In the genomic region with DNA sequence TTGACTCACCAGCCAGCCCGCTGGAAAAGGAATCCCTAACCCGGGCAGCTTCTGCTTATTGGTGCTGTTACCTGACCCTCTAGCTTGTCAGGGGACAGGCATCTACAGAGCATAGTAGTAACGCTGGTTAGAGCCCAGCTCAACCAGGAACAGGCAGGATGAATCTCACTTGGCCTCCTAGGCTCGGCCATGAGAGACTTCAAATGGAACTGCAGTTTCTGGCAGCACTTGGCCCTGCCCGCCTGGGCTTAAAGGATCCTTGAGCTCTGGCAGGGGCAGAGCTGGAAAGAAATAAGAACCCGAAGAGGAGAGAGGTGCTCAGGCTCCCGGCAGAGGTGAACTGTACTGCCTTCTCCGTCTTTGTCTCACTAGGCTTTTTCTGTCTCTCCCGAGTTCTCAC, we compare ENCODE assay signal across 1 cellular context.
TF ChIP-seq lines count a peak whose summit lies in the region.

No MANE protein-coding gene starts in this region.

TF ChIP-seq in SK-N-SH, 30 proteins besides CTCF, POLR2A, EP300 and RAD21 (continued from another document):
- TF ChIP-seq TCF12 (IDR thresholded peaks at IDR 0.05) (no peak), JUND (IDR thresholded peaks at IDR 0.05) (no peak), TEAD4 (IDR thresholded peaks at IDR 0.05; ENCODE audit: borderline replicate concordance, insufficient read depth) (no peak), EZH2phosphoT487 (IDR thresholded peaks at IDR 0.05; ENCODE audit: borderline replicate concordance, low read depth) (no peak), ZBTB33 (IDR thresholded peaks at IDR 0.05; ENCODE audit: borderline replicate concordance, low read depth) (no peak), MEF2A (IDR thresholded peaks at IDR 0.05; ENCODE audit: borderline replicate concordance, low read depth) (no peak), USF1 (IDR thresholded peaks at IDR 0.05; ENCODE audit: borderline replicate concordance, low read depth) (no peak), RCOR1 (IDR thresholded peaks at IDR 0.05; ENCODE audit: low read length) (no peak), ELF1 (IDR thresholded peaks at IDR 0.05) (no peak), FOSL2 (IDR thresholded peaks at IDR 0.05; ENCODE audit: borderline replicate concordance, low read depth) (no peak), RFX5 (IDR thresholded peaks at IDR 0.05; ENCODE audit: low read length) (no peak), REST (IDR thresholded peaks at IDR 0.05; ENCODE audit: low read depth, low read length) (no peak), IRF3 (IDR thresholded peaks at IDR 0.05; ENCODE audit: low read depth, low read length) (no peak), FOXJ3 (CRISPR knock-in tag; IDR thresholded peaks at IDR 0.05) (no peak), FOXM1 (IDR thresholded peaks at IDR 0.05; ENCODE audit: low read depth) (no peak)
- TF ChIP-seq, protein P1, sequence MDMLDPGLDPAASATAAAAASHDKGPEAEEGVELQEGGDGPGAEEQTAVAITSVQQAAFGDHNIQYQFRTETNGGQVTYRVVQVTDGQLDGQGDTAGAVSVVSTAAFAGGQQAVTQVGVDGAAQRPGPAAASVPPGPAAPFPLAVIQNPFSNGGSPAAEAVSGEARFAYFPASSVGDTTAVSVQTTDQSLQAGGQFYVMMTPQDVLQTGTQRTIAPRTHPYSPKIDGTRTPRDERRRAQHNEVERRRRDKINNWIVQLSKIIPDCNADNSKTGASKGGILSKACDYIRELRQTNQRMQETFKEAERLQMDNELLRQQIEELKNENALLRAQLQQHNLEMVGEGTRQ (IDR thresholded peaks at IDR 0.05; ENCODE audit: borderline replicate concordance, low read depth, low read length) = no peak
